In genomic region chr2:62489702-62490101, GRCh38 we compare ENCODE assay signal across 1 cellular context.
TF ChIP-seq lines count a peak whose summit lies in the region.

No MANE protein-coding gene starts in this region.

TF ChIP-seq in HepG2, 621 proteins besides CTCF, POLR2A, EP300 and RAD21 (continues in another document):
- TF ChIP-seq SAP130 (CRISPR knock-in tag; IDR thresholded peaks at IDR 0.05; ENCODE audit: low read depth) (peak; percentile 11; the same call in 1 of the 2 replicates), ZSCAN29 (CRISPR knock-in tag; conservative IDR thresholded peaks at IDR 0.05) (no peak), ZMYM2 (CRISPR knock-in tag; IDR thresholded peaks at IDR 0.05) (0 out of 2 replicates have a peak, but pooled peaks have one; percentile 41), CAMTA2 (CRISPR knock-in tag; IDR thresholded peaks at IDR 0.05; ENCODE audit: borderline replicate concordance) (no peak), HDAC1 (CRISPR knock-in tag; IDR thresholded peaks at IDR 0.05) (0 out of 2 replicates have a peak, but pooled peaks have one; percentile 30), RFX3 (CRISPR knock-in tag; IDR thresholded peaks at IDR 0.05) (no peak), RNF219 (CRISPR knock-in tag; IDR thresholded peaks at IDR 0.05) (no peak), KLF12 (CRISPR knock-in tag; IDR thresholded peaks at IDR 0.05; ENCODE audit: borderline replicate concordance) (no peak), ZNF788 (CRISPR knock-in tag; IDR thresholded peaks at IDR 0.05; ENCODE audit: borderline replicate concordance) (no peak), SALL1 (CRISPR knock-in tag; IDR thresholded peaks at IDR 0.05) (0 out of 2 replicates have a peak, but pooled peaks have one; percentile 13), ETV5 (CRISPR knock-in tag; IDR thresholded peaks at IDR 0.05; ENCODE audit: borderline replicate concordance) (no peak), RXRB (CRISPR knock-in tag; IDR thresholded peaks at IDR 0.05; ENCODE audit: borderline replicate concordance) (peak; percentile 29; the same call in 1 of the 2 replicates), JUNB (CRISPR knock-in tag; IDR thresholded peaks at IDR 0.05; ENCODE audit: borderline replicate concordance) (no peak), CENPT (CRISPR knock-in tag; IDR thresholded peaks at IDR 0.05; ENCODE audit: low read depth) (no peak), IKZF1 (IDR thresholded peaks at IDR 0.05) (no peak), RXRA (CRISPR knock-in tag; IDR thresholded peaks at IDR 0.05) (no peak), MNT (IDR thresholded peaks at IDR 0.05) (no peak), ZNF652 (CRISPR knock-in tag; IDR thresholded peaks at IDR 0.05; ENCODE audit: borderline replicate concordance, low read depth) (peak; percentile 49; the same call in 1 of the 2 replicates), THRA (CRISPR knock-in tag; IDR thresholded peaks at IDR 0.05; ENCODE audit: borderline replicate concordance) (no peak), HMGA1 (CRISPR knock-in tag; conservative IDR thresholded peaks at IDR 0.05) (no peak), ZNF460 (CRISPR knock-in tag; IDR thresholded peaks at IDR 0.05; ENCODE audit: borderline replicate concordance) (peak; percentile 40; the same call in 1 of the 2 replicates), ZNF761 (CRISPR knock-in tag; conservative IDR thresholded peaks at IDR 0.05) (no peak), MED1 (CRISPR knock-in tag; IDR thresholded peaks at IDR 0.05) (peak; percentile 40; the same call in 1 of the 2 replicates), ATAD3A (CRISPR knock-in tag; IDR thresholded peaks at IDR 0.05) (no peak), ZC3H13 (CRISPR knock-in tag; IDR thresholded peaks at IDR 0.05) (no peak), ZNF292 (CRISPR knock-in tag; IDR thresholded peaks at IDR 0.05; ENCODE audit: borderline replicate concordance, low read depth) (no peak), KLF9 (CRISPR knock-in tag; IDR thresholded peaks at IDR 0.05; ENCODE audit: low read depth) (no peak), ZNF329 (CRISPR knock-in tag; IDR thresholded peaks at IDR 0.05; ENCODE audit: low read depth) (no peak), GABPB1 (CRISPR knock-in tag; IDR thresholded peaks at IDR 0.05) (no peak), KDM3A (CRISPR knock-in tag; IDR thresholded peaks at IDR 0.05; ENCODE audit: low read depth) (no peak), ZC3H4 (CRISPR knock-in tag; IDR thresholded peaks at IDR 0.05; ENCODE audit: borderline replicate concordance) (no peak), ZBTB8A (CRISPR knock-in tag; IDR thresholded peaks at IDR 0.05; ENCODE audit: borderline replicate concordance, low read depth) (no peak), DBP (CRISPR knock-in tag; IDR thresholded peaks at IDR 0.05; ENCODE audit: not compliant biosample characterization) (no peak), NR2F6 (IDR thresholded peaks at IDR 0.05) (peak; percentile 22; the same call in 1 of the 2 replicates), NR2F6 (CRISPR knock-in tag; IDR thresholded peaks at IDR 0.05) (0 out of 2 replicates have a peak, but pooled peaks have one; percentile 20), RBM22 (optimal IDR thresholded peaks at IDR 0.05; ENCODE audit: low read length) (no peak), CCAR2 (optimal IDR thresholded peaks at IDR 0.05; ENCODE audit: low read depth, low read length) (no peak), CBX1 (IDR thresholded peaks at IDR 0.05; ENCODE audit: low read depth) (no peak), ZNF556 (CRISPR knock-in tag; IDR thresholded peaks at IDR 0.05; ENCODE audit: borderline replicate concordance) (no peak), ZMAT5 (CRISPR knock-in tag; IDR thresholded peaks at IDR 0.05; ENCODE audit: borderline replicate concordance, low read depth) (no peak), ZBTB40 (IDR thresholded peaks at IDR 0.05) (no peak), ZBTB40 (CRISPR knock-in tag; IDR thresholded peaks at IDR 0.05) (no peak), IRX3 (CRISPR knock-in tag; IDR thresholded peaks at IDR 0.05; ENCODE audit: borderline replicate concordance, low read depth) (no peak), SP5 (CRISPR knock-in tag; IDR thresholded peaks at IDR 0.05; ENCODE audit: borderline replicate concordance, low read depth) (no peak), ZNF709 (CRISPR knock-in tag; IDR thresholded peaks at IDR 0.05) (no peak), HNF4A (CRISPR knock-in tag; IDR thresholded peaks at IDR 0.05) (peak; percentile 54), PRPF4 (IDR thresholded peaks at IDR 0.05; ENCODE audit: low read depth, low read length, poor library complexity, severe bottlenecking) (no peak), JDP2 (CRISPR knock-in tag; IDR thresholded peaks at IDR 0.05; ENCODE audit: borderline replicate concordance) (no peak), U2AF1 (optimal IDR thresholded peaks at IDR 0.05; ENCODE audit: low read depth, low read length) (no peak), MLLT10 (CRISPR knock-in tag; IDR thresholded peaks at IDR 0.05) (no peak), RARA (CRISPR knock-in tag; IDR thresholded peaks at IDR 0.05) (peak; percentile 84), ZNF614 (CRISPR knock-in tag; IDR thresholded peaks at IDR 0.05; ENCODE audit: borderline replicate concordance) (no peak), GTF2F1 (IDR thresholded peaks at IDR 0.05; ENCODE audit: low read length) (no peak)
- TF ChIP-seq, protein P1, sequence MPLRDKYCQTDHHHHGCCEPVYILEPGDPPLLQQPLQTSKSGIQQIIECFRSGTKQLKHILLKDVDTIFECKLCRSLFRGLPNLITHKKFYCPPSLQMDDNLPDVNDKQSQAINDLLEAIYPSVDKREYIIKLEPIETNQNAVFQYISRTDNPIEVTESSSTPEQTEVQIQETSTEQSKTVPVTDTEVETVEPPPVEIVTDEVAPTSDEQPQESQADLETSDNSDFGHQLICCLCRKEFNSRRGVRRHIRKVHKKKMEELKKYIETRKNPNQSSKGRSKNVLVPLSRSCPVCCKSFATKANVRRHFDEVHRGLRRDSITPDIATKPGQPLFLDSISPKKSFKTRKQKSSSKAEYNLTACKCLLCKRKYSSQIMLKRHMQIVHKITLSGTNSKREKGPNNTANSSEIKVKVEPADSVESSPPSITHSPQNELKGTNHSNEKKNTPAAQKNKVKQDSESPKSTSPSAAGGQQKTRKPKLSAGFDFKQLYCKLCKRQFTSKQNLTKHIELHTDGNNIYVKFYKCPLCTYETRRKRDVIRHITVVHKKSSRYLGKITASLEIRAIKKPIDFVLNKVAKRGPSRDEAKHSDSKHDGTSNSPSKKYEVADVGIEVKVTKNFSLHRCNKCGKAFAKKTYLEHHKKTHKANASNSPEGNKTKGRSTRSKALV (CRISPR knock-in tag; IDR thresholded peaks at IDR 0.05), result 0 out of 2 replicates have a peak, but pooled peaks have one; percentile 24
